ENCODE assay signal across 29 cellular contexts in the genomic region with DNA sequence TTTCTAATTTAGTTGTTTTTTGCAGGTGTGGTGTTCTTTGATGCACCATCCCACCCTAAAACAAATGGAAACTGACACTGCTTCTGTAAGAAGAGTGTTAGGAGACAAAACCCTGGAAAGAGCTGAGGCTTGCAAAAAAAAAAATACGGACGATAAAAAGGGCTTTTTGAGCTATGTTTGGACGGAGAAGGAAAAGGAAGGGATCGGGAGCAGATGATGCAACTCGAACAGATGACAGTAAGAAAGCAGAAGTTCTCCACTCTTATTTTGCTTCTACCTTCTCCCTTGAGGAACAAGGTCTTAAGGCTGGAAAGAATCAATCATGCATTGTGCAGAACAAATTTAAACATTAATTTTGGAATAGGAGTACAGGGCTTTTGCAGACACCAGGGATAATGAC.
"Had no signal": no experiment of that assay in that cellular context is flagged by ENCODE, and none has a peak within 500 bp of the region (broad histone marks: within the 10 kb centered on the region; RNA-seq: fewer than 3 reads in every experiment).

No MANE protein-coding gene starts in this region.

- H3K4me1 ChIP-seq: lower lobe of right lung had no signal

- H3K4me1 Mint-ChIP-seq: activated CD4-positive, alpha-beta T cell treated with anti-CD3 and anti-CD28 coated beads, Interleukin-2, amount 10 ng/mL, durations not matched to agents 7 days and 5 days; activated T-helper 17 cell treated with anti-CD3 and anti-CD28 coated beads, Interleukin-2, amount 50 U/mL, for 72 hours; endodermal cell; naive B cell; stimulated activated effector memory CD8-positive, alpha-beta T cell treated with anti-CD3 and anti-CD28 coated beads, Interleukin-12 subunit alpha, Interleukin-12 subunit beta, amount 100 ng/mL, for 72 hours; T-helper 17 cell had no signal

- H3K27me3 ChIP-seq: heart left ventricle, neutrophil had no signal

- H3K36me3 ChIP-seq: heart left ventricle, lower lobe of right lung, neutrophil, thoracic aorta had no signal

- H3K4me3 Mint-ChIP-seq: activated CD4-positive, alpha-beta T cell treated with anti-CD3 and anti-CD28 coated beads, Interleukin-2, amount 10 ng/mL, durations not matched to agents 7 days and 5 days; activated CD8-positive, alpha-beta T cell treated with anti-CD3 and anti-CD28 coated beads for 36 hours; activated T-cell treated with anti-CD3 and anti-CD28 coated beads, Interleukin-2, amount 50 U/mL, for 4 hours; activated T-helper 17 cell treated with anti-CD3 and anti-CD28 coated beads, Interleukin-2, amount 50 U/mL, for 72 hours; endodermal cell; naive B cell; nephron progenitor cell; stimulated activated effector memory CD8-positive, alpha-beta T cell treated with anti-CD3 and anti-CD28 coated beads, Interleukin-12 subunit alpha, Interleukin-12 subunit beta, amount 100 ng/mL, for 72 hours; stimulated activated naive CD8-positive, alpha-beta T cell treated with anti-CD3 and anti-CD28 coated beads, Interleukin-15, Interleukin-2, amounts not matched to agents 100 ng/mL and 50 ng/mL, for 24 hours; T-helper 17 cell had no signal

- H3K27ac Mint-ChIP-seq: activated CD4-positive, alpha-beta T cell treated with anti-CD3 and anti-CD28 coated beads, Interleukin-2, amount 10 ng/mL, durations not matched to agents 7 days and 5 days; activated CD8-positive, alpha-beta T cell treated with anti-CD3 and anti-CD28 coated beads for 36 hours; activated T-helper 17 cell treated with anti-CD3 and anti-CD28 coated beads, Interleukin-2, amount 50 U/mL, for 72 hours; endodermal cell; naive B cell; nephron progenitor cell; progenitor cell of endocrine pancreas; stimulated activated effector memory CD8-positive, alpha-beta T cell treated with anti-CD3 and anti-CD28 coated beads, Interleukin-12 subunit alpha, Interleukin-12 subunit beta, amount 100 ng/mL, for 72 hours; stimulated activated naive CD8-positive, alpha-beta T cell treated with anti-CD3 and anti-CD28 coated beads, Interleukin-15, Interleukin-2, amounts not matched to agents 100 ng/mL and 50 ng/mL, for 24 hours; T-helper 17 cell had no signal

- ATAC-seq: activated CD8-positive, alpha-beta T cell treated with anti-CD3 and anti-CD28 coated beads for 36 hours; activated T-cell treated with anti-CD3 and anti-CD28 coated beads, Interleukin-2, amount 50 U/mL, for 4 hours; activated T-helper 17 cell treated with anti-CD3 and anti-CD28 coated beads, Interleukin-2, amount 50 U/mL, for 72 hours; esophagus mucosa; left lobe of liver; lower lobe of right lung; sciatic nerve; stimulated activated effector memory CD8-positive, alpha-beta T cell treated with anti-CD3 and anti-CD28 coated beads, Interleukin-12 subunit alpha, Interleukin-12 subunit beta, amount 100 ng/mL, for 72 hours; T-helper 17 cell had no signal

- H3K27ac ChIP-seq: lower lobe of right lung, neutrophil, thoracic aorta had no signal

- H3K36me3 Mint-ChIP-seq: naive B cell; stimulated activated effector memory CD8-positive, alpha-beta T cell treated with anti-CD3 and anti-CD28 coated beads, Interleukin-12 subunit alpha, Interleukin-12 subunit beta, amount 100 ng/mL, for 72 hours had no signal

- H3K4me3 ChIP-seq: heart left ventricle, lower lobe of right lung, thoracic aorta had no signal

- H3K27me3 Mint-ChIP-seq: activated T-helper 17 cell treated with anti-CD3 and anti-CD28 coated beads, Interleukin-2, amount 50 U/mL, for 72 hours; T-helper 17 cell had no signal

- H3K9me3 Mint-ChIP-seq: activated CD8-positive, alpha-beta T cell treated with anti-CD3 and anti-CD28 coated beads for 36 hours; activated T-cell treated with anti-CD3 and anti-CD28 coated beads, Interleukin-2, amount 50 U/mL, for 4 hours; activated T-helper 17 cell treated with anti-CD3 and anti-CD28 coated beads, Interleukin-2, amount 50 U/mL, for 72 hours; endodermal cell; naive B cell; nephron progenitor cell; stimulated activated effector memory CD8-positive, alpha-beta T cell treated with anti-CD3 and anti-CD28 coated beads, Interleukin-12 subunit alpha, Interleukin-12 subunit beta, amount 100 ng/mL, for 72 hours; stimulated activated naive CD8-positive, alpha-beta T cell treated with anti-CD3 and anti-CD28 coated beads, Interleukin-15, Interleukin-2, amounts not matched to agents 100 ng/mL and 50 ng/mL, for 24 hours had no signal

- DNase-seq: activated CD4-positive, alpha-beta T cell treated with anti-CD3 and anti-CD28 coated beads for 1 hour; activated CD4-positive, alpha-beta T cell treated with anti-CD3 and anti-CD28 coated beads, Interleukin-2, amount 10 ng/mL, durations not matched to agents 7 days and 5 days; activated CD8-positive, alpha-beta T cell treated with anti-CD3 and anti-CD28 coated beads for 36 hours; activated gamma-delta T cell treated with Interleukin-2 at 50 U/mL for 16 hours; activated naive CD4-positive, alpha-beta T cell treated with anti-CD3 and anti-CD28 coated beads, Interleukin-2, amount 50 U/mL, for 16 hours; activated T-cell treated with anti-CD3 and anti-CD28 coated beads, Interleukin-2, amount 50 U/mL, for 4 hours; amygdala; central memory CD4-positive, alpha-beta T cell; endodermal cell; foreskin fibroblast; heart left ventricle; kidney glomerular epithelial cell; lower lobe of right lung; naive B cell; nephron progenitor cell; small intestine; stimulated activated CD4-positive, alpha-beta T cell treated with anti-CD3 and anti-CD28 coated beads, Interleukin-4, amount 100 ng/mL, for 24 hours; T-helper 17 cell; T1000; trophoblast cell had no signal

- H3K9me3 ChIP-seq: heart left ventricle, lower lobe of right lung, neutrophil, thoracic aorta had no signal
